Comparison of ENCODE assay signal across 8 cellular contexts in the genomic region with DNA sequence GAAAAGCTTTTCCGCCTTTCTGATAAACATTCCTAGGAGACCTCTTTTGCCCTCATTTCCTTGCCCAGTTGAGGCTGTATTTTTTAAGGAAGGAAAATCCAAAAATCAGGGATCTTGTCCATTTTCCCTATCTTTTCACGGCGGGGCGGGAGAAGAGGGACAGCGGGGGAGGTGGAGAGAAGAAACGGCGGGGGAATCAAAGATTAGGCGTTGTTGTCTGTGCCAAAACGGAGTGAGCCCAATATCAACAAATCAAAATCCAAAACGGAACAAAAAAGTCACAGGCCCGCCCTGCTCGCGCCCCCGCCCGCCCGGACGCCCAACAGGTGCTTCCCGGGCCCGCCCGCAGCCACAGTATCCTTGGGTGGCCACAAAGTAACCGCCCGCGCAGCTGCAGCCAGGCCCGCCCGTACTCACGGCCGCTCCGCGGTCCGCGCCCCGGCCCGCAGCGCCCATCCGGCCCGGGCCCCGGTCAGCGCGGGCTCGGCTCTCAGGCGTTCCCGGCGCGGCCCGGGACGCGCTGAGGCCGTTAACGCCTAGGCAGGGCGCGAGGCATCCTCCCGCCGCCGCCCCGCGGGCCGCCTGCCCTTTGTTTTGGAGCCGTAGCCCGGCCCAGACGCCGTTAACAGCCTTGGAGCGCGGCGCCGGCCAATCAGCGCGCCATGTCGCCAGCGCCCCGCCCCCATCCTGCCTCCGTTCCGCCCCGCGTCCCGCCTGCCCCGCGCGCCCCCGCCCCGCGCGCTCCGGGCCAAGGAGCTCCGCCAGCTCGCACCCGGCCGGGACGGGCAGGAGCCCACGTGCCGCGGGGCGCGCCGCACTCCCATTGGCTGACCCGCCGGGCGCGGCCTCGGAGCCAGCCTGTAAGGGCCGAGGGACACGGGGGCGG. TPM values are rescaled to one million over a fixed set of nuclear protein-coding genes. Genes with fewer than 3 reads are reported as not detected.
A peak's percentile ranks its signal among the peaks of the same experiment; 100 is the strongest.
DNase-seq lines count a peak whose midpoint lies in the region; ATAC-seq, FAIRE-seq and TF ChIP-seq lines count a peak whose summit lies in the region.

Gene YPEL1, minus strand, starts transcription at position 597 of the 886 bp plus-strand sequence. CDS start 25,050 bp downstream, outside the sequence.

- TF ChIP-seq RAD21 in H1 (IDR thresholded peaks at IDR 0.05 in 1 of 2, conservative IDR thresholded peaks at IDR 0.05 in 1 of 2; ENCODE audit: low read depth in 2 of 2, low read length in 2 of 2), result no peak

- FAIRE-seq in H1 (lab: Jason Lieb, UNC), result no peak

- H3K4ac ChIP-seq in H1 (replicated peaks; ENCODE audit: insufficient read length, low read depth, low read length) (peak within 1 kb of the TSS; percentile 65), mesenchymal stem cell (ENCODE audit: low read depth in 1 of 2, low read length in 2 of 2) (peak within 1 kb of the TSS in 1 of 2 experiments; percentile 12)

- CTCF ChIA-PET in activated CD8-positive, alpha-beta memory T cell treated with anti-CD3 and anti-CD28 coated beads, Interleukin-2, amount 10 ng/mL, durations not matched to agents 7 days and 5 days (lab: Charles Lee), result interaction anchor here (0.7 to 2.8 kb wide), 10 partner anchors 9 to 203 kb away, joined by 3 to 14 read pairs (median 4); partner anchors contain the start of gene SDF2L1
- CTCF ChIA-PET in H1 (lab: Charles Lee; ENCODE audit: partially characterized antibody), result interaction anchor here (0.9 to 1.0 kb wide), 2 partner anchors 9 to 12 kb away, joined by 3 read pairs; no protein-coding TSS in a partner anchor

- H4K91ac ChIP-seq in H1 (replicated peaks; ENCODE audit: insufficient read length, low read length) (peak within 1 kb of the TSS; percentile 89), mesenchymal stem cell (ENCODE audit: low read length) (no peak within 1 kb of the TSS)

- H3K79me2 ChIP-seq in H1 (ENCODE audit: control insufficient read depth in 1 of 2, insufficient read depth in 2 of 2, low read length in 2 of 2), result no peaks in the 10 kb centered on the region

- H2BK20ac ChIP-seq in H1 (ENCODE audit: low read length), result no peak within 1 kb of the TSS

- H4K8ac ChIP-seq in H1 (ENCODE audit: extremely low read depth, insufficient read depth, low read length) (peak within 1 kb of the TSS; percentile 96; the same call in 1 of the 2 replicates), mesenchymal stem cell (ENCODE audit: low read length) (no peak within 1 kb of the TSS)

- peak; percentile 54 to 91 for TF ChIP-seq POLR2A in H1 (IDR thresholded peaks at IDR 0.05; ENCODE audit: control extremely low read depth in 1 of 2, low read depth in 2 of 2, low read length in 2 of 2)

- peak within 1 kb of the TSS; percentile 91 for H4K5ac ChIP-seq in H1 (ENCODE audit: insufficient read length, low read depth, low read length)

- H3K36me3 ChIP-seq in H1 (ENCODE audit: control insufficient read depth in 2 of 4, insufficient read depth in 4 of 4, low read length in 3 of 4) (no peaks in the 10 kb centered on the region), mesenchymal stem cell (ENCODE audit: control insufficient read depth in 1 of 2, insufficient read depth in 2 of 2, low read depth in 1 of 2, low read length in 2 of 2) (no peaks in the 10 kb centered on the region)

- peak within 1 kb of the TSS; percentile 87 for H2BK120ac ChIP-seq in H1 (replicated peaks; ENCODE audit: low read depth, low read length)
- H2BK120ac ChIP-seq in mesenchymal stem cell (ENCODE audit: low read depth, low read length), result no peak within 1 kb of the TSS

- peak within 1 kb of the TSS; percentile 83 for H3K4me3 Mint-ChIP-seq in activated CD8-positive, alpha-beta memory T cell treated with anti-CD3 and anti-CD28 coated beads, Interleukin-2, amount 10 ng/mL, durations not matched to agents 7 days and 5 days

- TF ChIP-seq CTCF in H1 (IDR thresholded peaks at IDR 0.05; ENCODE audit: control extremely low read depth in 1 of 3, insufficient read depth in 1 of 3, low read depth in 1 of 3, low read length in 3 of 3), result no peak

- H3K56ac ChIP-seq in H1 (replicated peaks; ENCODE audit: insufficient read length, low read depth, low read length), result no peak within 1 kb of the TSS

- no peaks in the 10 kb centered on the region for H3K36me3 Mint-ChIP-seq in activated CD8-positive, alpha-beta memory T cell treated with anti-CD3 and anti-CD28 coated beads, Interleukin-2, amount 10 ng/mL, durations not matched to agents 7 days and 5 days

- H3K27me3 Mint-ChIP-seq in activated CD8-positive, alpha-beta memory T cell treated with anti-CD3 and anti-CD28 coated beads, Interleukin-2, amount 10 ng/mL, durations not matched to agents 7 days and 5 days, result peaks cover 17% of the 10 kb centered on the region

- peaks cover 22% of the 10 kb centered on the region for H3K4me1 Mint-ChIP-seq in activated CD8-positive, alpha-beta memory T cell treated with anti-CD3 and anti-CD28 coated beads, Interleukin-2, amount 10 ng/mL, durations not matched to agents 7 days and 5 days

- peak within 1 kb of the TSS; percentile 96; the same call in 1 of the 2 replicates for H2BK12ac ChIP-seq in H1 (ENCODE audit: low read depth, low read length)
- peak within 1 kb of the TSS in 1 of 2 experiments; percentile 78 for H2BK12ac ChIP-seq in mesenchymal stem cell (ENCODE audit: low read length in 2 of 2)

- peak; percentile 89 for DNase-seq in CMK (ENCODE audit: low read depth)
- peak; percentile 54 for DNase-seq in HS-5 (ENCODE audit: low read depth)
- DNase-seq in NOMO-1 treated with DMSO at 0.1 percent for 48 hours (lab: John Stamatoyannopoulos, UW; ENCODE audit: unreplicated experiment), result peak; percentile 92
- peak; percentile 96 for DNase-seq in activated CD8-positive, alpha-beta memory T cell treated with anti-CD3 and anti-CD28 coated beads, Interleukin-2, amount 10 ng/mL, durations not matched to agents 7 days and 5 days
- peak; percentile 86 to 98 for DNase-seq in H1 (ENCODE audit: low read depth in 1 of 2, low spot score in 2 of 2)
- peak; percentile 95 for DNase-seq in mesenchymal stem cell
- DNase-seq in stimulated activated CD8-positive, alpha-beta memory T cell treated with anti-CD3 and anti-CD28 coated beads, Interleukin-12 subunit alpha, Interleukin-12 subunit beta, amount 100 ng/mL, for 1 hour (ENCODE audit: low read depth), result peak; percentile 89

- H2AFZ ChIP-seq in H1 (ENCODE audit: low read length) (peak within 1 kb of the TSS; percentile 59; the same call in 1 of the 2 replicates), mesenchymal stem cell (ENCODE audit: low read depth, low read length) (peak within 1 kb of the TSS; percentile 98)

- H3K4me2 ChIP-seq in H1 (ENCODE audit: insufficient read depth in 1 of 2, low read depth in 2 of 2, low read length in 2 of 2), result peak within 1 kb of the TSS; percentile 76 to 97
- peak within 1 kb of the TSS; percentile 95 for H3K4me2 ChIP-seq in mesenchymal stem cell (ENCODE audit: low read length, poor library complexity, severe bottlenecking)

- H3K23ac ChIP-seq in H1 (ENCODE audit: insufficient read length) (no peak within 1 kb of the TSS), mesenchymal stem cell (ENCODE audit: low read length in 2 of 2) (peak within 1 kb of the TSS in 1 of 2 experiments; percentile 6)

- H3K18ac ChIP-seq in H1 (ENCODE audit: extremely low read depth, low read length) (peak within 1 kb of the TSS; percentile 98), mesenchymal stem cell (ENCODE audit: low read depth in 1 of 2, low read length in 2 of 2) (peak within 1 kb of the TSS in 1 of 2 experiments; percentile 73)

- no peak within 1 kb of the TSS for H2BK5ac ChIP-seq in H1 (ENCODE audit: low read depth, low read length)
- no peak within 1 kb of the TSS for H2BK5ac ChIP-seq in mesenchymal stem cell (ENCODE audit: low read depth, low read length, poor library complexity, severe bottlenecking)

- 1% methylated on average over 45 of the region's 102 CpGs; no CpG with 5 or more reads in 1 of the 2 experiments for WGBS in H1 (ENCODE audit: extremely low coverage in 1 of 2, insufficient coverage in 1 of 2, insufficient read length in 1 of 2, insufficient replicate concordance in 2 of 2, low coverage in 1 of 2, low lambda C conversion rate in 2 of 2, missing lambda C conversion rate in 1 of 2), 2 experiments
- WGBS in mesenchymal stem cell, result under 1% methylated on average over 85 of the region's 102 CpGs

- no peaks in the 10 kb centered on the region for H3K79me1 ChIP-seq in H1 (ENCODE audit: low read depth, low read length)
- H3K79me1 ChIP-seq in mesenchymal stem cell (replicated peaks; ENCODE audit: low read length, poor library complexity, severe bottlenecking), result no peaks in the 10 kb centered on the region

- TF ChIP-seq EP300 in H1 (IDR thresholded peaks at IDR 0.05; ENCODE audit: borderline replicate concordance in 1 of 2, low read depth in 2 of 2, low read length in 2 of 2), result no peak

- H3K4me3 ChIP-seq in H1 (ENCODE audit: extremely low read depth in 1 of 4, insufficient read depth in 2 of 4, low read depth in 3 of 4, low read length in 4 of 4) (peak within 1 kb of the TSS; percentile 58 to 76 (median 68)), mesenchymal stem cell (ENCODE audit: insufficient read depth in 1 of 2, low read depth in 1 of 2, low read length in 2 of 2) (peak within 1 kb of the TSS; percentile 76 to 77)

- H3K27me3 ChIP-seq in H1 (replicated peaks in 1 of 4; ENCODE audit: control insufficient read depth in 3 of 4, extremely low read depth in 1 of 4, insufficient read depth in 3 of 4, low read length in 3 of 4) (peaks cover 0 to 15% (median 6%) of the 10 kb centered on the region in 4 experiments; a peak in 2 of 7 replicates), mesenchymal stem cell (ENCODE audit: control insufficient read depth in 1 of 2, insufficient read depth in 1 of 2, low read length in 2 of 2) (peaks cover 30 to 36% of the 10 kb centered on the region in 2 experiments)

- H2BK15ac ChIP-seq in H1 (ENCODE audit: low read length) (peak within 1 kb of the TSS; percentile 98; the same call in 1 of the 2 replicates), mesenchymal stem cell (ENCODE audit: low read depth, poor library complexity, severe bottlenecking) (peak within 1 kb of the TSS; percentile 83)

- H3K27ac ChIP-seq in H1 (ENCODE audit: low read depth, low read length) (peak within 1 kb of the TSS; percentile 87; the same call in 1 of the 2 replicates), mesenchymal stem cell (ENCODE audit: low read length, poor library complexity, severe bottlenecking) (no peak within 1 kb of the TSS)

- H3K23me2 ChIP-seq in H1 (ENCODE audit: low read depth, low read length), result peaks cover 7% of the 10 kb centered on the region; the same call in 1 of the 2 replicates

- H2AK5ac ChIP-seq in H1 (ENCODE audit: low read depth, low read length) (no peak within 1 kb of the TSS), mesenchymal stem cell (ENCODE audit: low read length, severe bottlenecking) (no peak within 1 kb of the TSS)

- H3K4me1 ChIP-seq in H1 (replicated peaks in 1 of 4; ENCODE audit: control insufficient read depth in 3 of 4, insufficient read depth in 4 of 4, low read length in 3 of 4) (peaks cover 0 to 6% (median 3%) of the 10 kb centered on the region in 4 experiments; a peak in 3 of 7 replicates), mesenchymal stem cell (ENCODE audit: control insufficient read depth, insufficient read depth, low read depth, low read length) (peaks cover 10% of the 10 kb centered on the region)

- H3K9me3 Mint-ChIP-seq in activated CD8-positive, alpha-beta memory T cell treated with anti-CD3 and anti-CD28 coated beads, Interleukin-2, amount 10 ng/mL, durations not matched to agents 7 days and 5 days (ENCODE audit: low read depth), result no peaks in the 10 kb centered on the region

- H4K20me1 ChIP-seq in H1 (replicated peaks in 1 of 2; ENCODE audit: control insufficient read depth in 1 of 2, insufficient read depth in 2 of 2, low read length in 2 of 2), result peaks cover 0 to 5% of the 10 kb centered on the region in 2 experiments

- H3K27ac Mint-ChIP-seq in activated CD8-positive, alpha-beta memory T cell treated with anti-CD3 and anti-CD28 coated beads, Interleukin-2, amount 10 ng/mL, durations not matched to agents 7 days and 5 days, result peak within 1 kb of the TSS; percentile 82

- peak within 1 kb of the TSS; percentile 42 to 83 (median 74) for H3K9ac ChIP-seq in H1 (replicated peaks in 1 of 4; ENCODE audit: extremely low read depth in 1 of 4, low read depth in 3 of 4, low read length in 3 of 4)
- peak within 1 kb of the TSS; percentile 56 for H3K9ac ChIP-seq in mesenchymal stem cell (ENCODE audit: low read length)

- POLR2A ChIA-PET in H1 (lab: Charles Lee; ENCODE audit: partially characterized antibody), result interaction anchor here (0.6 to 1.8 kb wide), 16 partner anchors 9 to 217 kb away, joined by 3 to 10 read pairs (median 4); partner anchors contain the start of gene PPM1F

- H3K14ac ChIP-seq in H1 (ENCODE audit: insufficient read length) (peak within 1 kb of the TSS; percentile 40), mesenchymal stem cell (ENCODE audit: low read length in 2 of 2) (peak within 1 kb of the TSS in 1 of 2 experiments; percentile 3)

- H3K9me3 ChIP-seq in H1 (ENCODE audit: insufficient read depth in 2 of 2, low read depth in 1 of 2, low read length in 1 of 2) (no peaks in the 10 kb centered on the region), mesenchymal stem cell (ENCODE audit: control insufficient read depth, low read length) (no peaks in the 10 kb centered on the region)

- peak; percentile 77 for ATAC-seq in GM19468 (IDR thresholded peaks at IDR 0.05; ENCODE audit: extremely low read depth, unreplicated experiment)
- peak; percentile 95 for ATAC-seq in activated CD8-positive, alpha-beta memory T cell treated with anti-CD3 and anti-CD28 coated beads, Interleukin-2, amount 10 ng/mL, durations not matched to agents 7 days and 5 days

RNA-seq across cellular contexts. Expression of gene YPEL1, which starts in this region (rescaled TPM):
- 10 to 100 TPM in 1 of 2 experiments, 1 to 10 TPM in 1; 7.2 to 21.6 TPM for total RNA-seq in activated CD8-positive, alpha-beta memory T cell treated with anti-CD3 and anti-CD28 coated beads, Interleukin-2, amount 10 ng/mL, durations not matched to agents 7 days and 5 days
- 6.7 and 7.6 TPM in 2 replicates for total RNA-seq in H1 (2021; fragmentation: NEBNext Ultra II Directional; extraction: Animal tissue kit (Norgen Biotek cat#: 25700))
- 5.9 and 6.0 TPM in 2 replicates for polyA plus RNA-seq in H1 (2011; rRNA removed)
- polyA plus RNA-seq in H1 (2011; cell fraction: cytosol; rRNA removed), result 8.0 TPM
- 12.7 TPM for polyA plus RNA-seq in H1 (2011; cell fraction: nucleus; rRNA removed)
- polyA plus RNA-seq in H1 (2012, experiment 1 of 2), result 5.0 to 11.0 TPM (median 6.6 TPM) in 4 replicates
- 3.4 TPM for polyA plus RNA-seq in H1 (2012, experiment 2 of 2)
- polyA plus RNA-seq in H1 (2013, experiment 1 of 2), result 5.9 TPM
- polyA plus RNA-seq in H1 (2013, experiment 2 of 2), result 5.0 TPM
- polyA minus RNA-seq in H1 (2011; rRNA and poly(A)+ RNA removed), result 12.7 and 20.1 TPM in 2 replicates
- 5.3 TPM for polyA minus RNA-seq in H1 (2011; cell fraction: cytosol; rRNA and poly(A)+ RNA removed)
- 9.1 TPM for polyA minus RNA-seq in H1 (2011; cell fraction: nucleus; rRNA and poly(A)+ RNA removed)
- polyA plus RNA-seq in mesenchymal stem cell (2013, experiment 1 of 2), result 0.48 TPM
- 0.41 TPM for polyA plus RNA-seq in mesenchymal stem cell (2013, experiment 2 of 2)
